8 cellular contexts compared by ENCODE assay signal in genomic region chr18:48541747-48542108, GRCh38. TPM values are rescaled to one million over a fixed set of nuclear protein-coding genes. Genes with fewer than 3 reads are reported as not detected.
DNase-seq lines count a peak whose midpoint lies in the region; ATAC-seq and TF ChIP-seq lines count a peak whose summit lies in the region.

No MANE protein-coding gene starts in this region.

- peaks cover 39% of the 10 kb centered on the region for H3K27me3 Mint-ChIP-seq in activated T-cell treated with anti-CD3 and anti-CD28 coated beads, Interleukin-2, amount 50 U/mL, for 24 hours

- WGBS in right lobe of liver (ENCODE audit: insufficient coverage, low coverage, low lambda C conversion rate, missing lambda C conversion rate), result 57% methylated on average over 2 of the region's 2 CpGs
- WGBS in testis, 2 donors, result 57 to 71% methylated on average over 2 of the region's 2 CpGs

- TF ChIP-seq CTCF in brain microvascular endothelial cell (IDR thresholded peaks at IDR 0.05; ENCODE audit: low read depth, low read length, missing control alignments) (no peak), right lobe of liver (IDR thresholded peaks at IDR 0.05) (no peak), testis (IDR thresholded peaks at IDR 0.05) (no peak)

- H3K4me3 ChIP-seq in brain microvascular endothelial cell (ENCODE audit: low read depth, low read length) (no peak overlapping the region), right lobe of liver (peak overlapping the region in 2 of 3 donors; percentile 83 to 87), testis (peak overlapping the region in 1 of 2 donors; percentile 74)

- H3K36me3 Mint-ChIP-seq in activated T-cell treated with anti-CD3 and anti-CD28 coated beads, Interleukin-2, amount 50 U/mL, for 24 hours (ENCODE audit: low read depth), result no peaks in the 10 kb centered on the region

- H3K36me3 ChIP-seq in brain microvascular endothelial cell (replicated peaks) (no peaks in the 10 kb centered on the region), right lobe of liver (no peaks in the 10 kb centered on the region), testis (ENCODE audit: low read depth, missing control alignments) (no peaks in the 10 kb centered on the region)

- no peaks in the 10 kb centered on the region for H3K9me3 Mint-ChIP-seq in activated T-cell treated with anti-CD3 and anti-CD28 coated beads, Interleukin-2, amount 50 U/mL, for 24 hours

- H3K9me3 ChIP-seq in right lobe of liver, result no peaks in the 10 kb centered on the region
- no peaks in the 10 kb centered on the region for H3K9me3 ChIP-seq in testis

- H3K27ac ChIP-seq in brain microvascular endothelial cell (peak overlapping the region; percentile 72), right lobe of liver (peak overlapping the region; percentile 64 to 89 (median 85)), testis (peak overlapping the region; percentile 92 to 93)

- H3K27me3 ChIP-seq in brain microvascular endothelial cell (replicated peaks) (no peaks in the 10 kb centered on the region), right lobe of liver (no peaks in the 10 kb centered on the region), testis (no peaks in the 10 kb centered on the region)

- peaks cover 20% of the 10 kb centered on the region for H3K4me1 Mint-ChIP-seq in activated T-cell treated with anti-CD3 and anti-CD28 coated beads, Interleukin-2, amount 50 U/mL, for 24 hours (ENCODE audit: low read depth)

- H3K27ac Mint-ChIP-seq in activated T-cell treated with anti-CD3 and anti-CD28 coated beads, Interleukin-2, amount 50 U/mL, for 24 hours, result no peak overlapping the region

- TF ChIP-seq POLR2A in right lobe of liver (IDR thresholded peaks at IDR 0.05), result no peak
- TF ChIP-seq POLR2A in testis (IDR thresholded peaks at IDR 0.05), result no peak

- in situ Hi-C loops in brain microvascular endothelial cell (cut with HindIII; ENCODE audit: low pct_ligation_motif_present, low sequenced_read_pairs), result no loop called here

- intact Hi-C loops in right lobe of liver (cut with DNase I), result loop anchor here in 1 of 2 donors (10.0 kb wide), 1 partner anchor 123 kb away; no protein-coding TSS in a partner anchor
- intact Hi-C loops in testis (cut with DNase I; ENCODE audit: low total_unique reads), result no loop called here

- DNase-seq in activated T-cell treated with anti-CD3 and anti-CD28 coated beads, Interleukin-2, amount 50 U/mL, for 24 hours, result no peak
- DNase-seq in activated T-cell treated with anti-CD3 and anti-CD28 coated beads for 4 hours (no peak), brain microvascular endothelial cell (no peak), right lobe of liver (no peak), testis (no peak), NCI-H1417 treated with DMSO at 0.1 percent for 48 hours (lab: John Stamatoyannopoulos, UW) (no peak), DMS114 treated with DMSO at 0.1 percent for 48 hours (lab: John Stamatoyannopoulos, UW; ENCODE audit: unreplicated experiment) (no peak), inferior parietal cortex (ENCODE audit: extremely low spot score) (no peak)

- H3K4me3 Mint-ChIP-seq in activated T-cell treated with anti-CD3 and anti-CD28 coated beads, Interleukin-2, amount 50 U/mL, for 24 hours, result peak overlapping the region; percentile 77

- H3K4me1 ChIP-seq in right lobe of liver, result peaks cover 0 to 34% (median 8%) of the 10 kb centered on the region in 4 donors
- peaks cover 21% of the 10 kb centered on the region for H3K4me1 ChIP-seq in testis

- ATAC-seq in right lobe of liver, result no peak

RNA-seq across cellular contexts. Expression of gene CTIF, which starts 2.9 kb away (rescaled TPM):
- 10 to 100 TPM; 29.0 to 60.6 (median 43.1) TPM for total RNA-seq in right lobe of liver
- total RNA-seq in testis, result 10 to 100 TPM; 35.6 to 41.5 TPM
- polyA plus RNA-seq in testis (ENCODE audit: insufficient read depth, low read depth, low replicate concordance), result 33.8 TPM
